In the genomic region with DNA sequence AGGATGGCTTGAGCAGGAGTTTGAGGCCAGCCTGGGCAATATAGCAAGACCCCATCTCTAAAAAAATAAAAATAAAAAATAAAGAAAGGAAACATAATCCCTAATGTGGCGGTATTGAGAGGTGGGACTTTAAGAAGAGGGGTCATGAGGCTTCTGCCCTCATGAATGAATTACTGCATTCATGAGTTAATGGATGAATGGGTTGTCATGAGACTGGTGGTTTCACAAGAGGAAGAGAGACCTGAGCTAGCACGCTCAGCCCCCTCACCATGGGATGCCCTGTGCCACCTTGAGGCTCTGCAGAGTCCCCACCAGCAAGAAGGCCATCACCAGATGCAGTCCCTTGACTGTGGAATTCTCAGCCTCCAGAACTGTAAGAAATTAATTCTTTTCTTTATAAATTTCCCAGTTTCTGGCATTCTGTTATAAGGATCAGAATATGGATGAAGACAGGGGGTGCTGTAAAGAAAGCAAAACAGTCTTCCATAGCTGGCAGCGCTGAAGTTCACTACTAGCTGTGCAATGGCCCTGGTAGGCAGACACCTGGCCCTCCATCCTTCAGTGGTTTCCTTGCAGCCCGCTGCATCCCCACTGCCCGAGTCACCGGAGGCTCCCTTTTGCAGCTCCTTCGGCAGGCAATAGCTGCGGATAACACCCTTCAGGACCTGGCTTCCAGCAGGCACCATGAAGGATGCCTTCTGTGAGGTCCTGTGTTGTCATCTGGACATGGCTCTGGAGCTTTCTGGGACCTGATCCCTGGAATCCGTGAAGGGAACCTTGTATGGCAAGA, we compare ENCODE assay signal across 2 cellular contexts.
TF ChIP-seq lines count a peak whose summit lies in the region.

No MANE protein-coding gene starts in this region.

TF ChIP-seq in GM12891, 5 proteins besides CTCF, POLR2A, EP300 and RAD21:
- TF ChIP-seq SPI1 (IDR thresholded peaks at IDR 0.05; ENCODE audit: low read depth, low read length) (0 out of 2 replicates have a peak, but pooled peaks have one; percentile 19), POU2F2 (IDR thresholded peaks at IDR 0.05; ENCODE audit: low read depth, low read length) (no peak)

TF ChIP-seq in HEK293, 187 proteins besides CTCF, POLR2A, EP300 and RAD21:
- 0 out of 2 replicates have a peak, but pooled peaks have one; percentile 17 for TF ChIP-seq ZNF121 (tag by site-specific recombination; IDR thresholded peaks at IDR 0.05)
- TF ChIP-seq ZNF658 (tag by site-specific recombination; IDR thresholded peaks at IDR 0.05): no peak
- no peak for TF ChIP-seq ZXDB (tag by site-specific recombination; IDR thresholded peaks at IDR 0.05)
- TF ChIP-seq OSR2 (tag by site-specific recombination; IDR thresholded peaks at IDR 0.05): no peak
- TF ChIP-seq ZNF621 (tag by site-specific recombination; IDR thresholded peaks at IDR 0.05): no peak
- TF ChIP-seq ZNF335 (tag by site-specific recombination; conservative IDR thresholded peaks at IDR 0.05): 0 out of 2 replicates have a peak, but pooled peaks have one; percentile 15
